1 cellular context compared by ENCODE assay signal in genomic region chr17:19327039-19327776, GRCh38.
A peak's percentile ranks its signal among the peaks of the same experiment; 100 is the strongest.
TF ChIP-seq lines count a peak whose summit lies in the region.

No MANE protein-coding gene starts in this region.

TF ChIP-seq in A549, 52 proteins besides CTCF, POLR2A, EP300 and RAD21 (continued from another document):
- peak; percentile 50; the same call in 1 of the 2 replicates for TF ChIP-seq MAX (IDR thresholded peaks at IDR 0.05)
- no peak for TF ChIP-seq NPAS2 (CRISPR knock-in tag; IDR thresholded peaks at IDR 0.05; ENCODE audit: borderline replicate concordance)
- no peak for TF ChIP-seq FOSL2 (IDR thresholded peaks at IDR 0.05)
- peak; percentile 68 for TF ChIP-seq FOSL2 (CRISPR knock-in tag; IDR thresholded peaks at IDR 0.05)
- 0 out of 3 replicates have a peak, but pooled peaks have one; percentile 6 for TF ChIP-seq SMC3 (IDR thresholded peaks at IDR 0.05)
- TF ChIP-seq RCOR1 (IDR thresholded peaks at IDR 0.05; ENCODE audit: low read depth, low read length), result no peak
- TF ChIP-seq USF2 (IDR thresholded peaks at IDR 0.05), result no peak
- TF ChIP-seq SREBF2 (IDR thresholded peaks at IDR 0.05), result no peak
- no peak for TF ChIP-seq HEYL (CRISPR knock-in tag; IDR thresholded peaks at IDR 0.05)
- no peak for TF ChIP-seq HOXA7 (CRISPR knock-in tag; IDR thresholded peaks at IDR 0.05)
- no peak for TF ChIP-seq BCL3 (IDR thresholded peaks at IDR 0.05)
TF ChIP-seq in A549: peak in this region for 5.
